Comparison of ENCODE assay signal across 8 cellular contexts in genomic region chr1:156740307-156740678, GRCh38. TPM values are rescaled to one million over a fixed set of nuclear protein-coding genes. Genes with fewer than 3 reads are reported as not detected.
DNase-seq lines count a peak whose midpoint lies in the region; ATAC-seq and TF ChIP-seq lines count a peak whose summit lies in the region.

No MANE protein-coding gene starts in this region.

- intact Hi-C loops in Panc1 (cut with micrococcal nuclease; ENCODE audit: unreplicated experiment): no loop called here

- H3K36me3 Mint-ChIP-seq in progenitor cell of endocrine pancreas (ENCODE audit: insufficient read depth): peaks cover 11% of the 10 kb centered on the region

- TF ChIP-seq CTCF in Panc1 (IDR thresholded peaks at IDR 0.05) (no peak), progenitor cell of endocrine pancreas (IDR thresholded peaks at IDR 0.05; ENCODE audit: unreplicated experiment) (no peak)

- no peaks in the 10 kb centered on the region for H3K27me3 Mint-ChIP-seq in progenitor cell of endocrine pancreas

- peak overlapping the region; percentile 79 to 96 for H3K4me3 ChIP-seq in Panc1 (ENCODE audit: low read depth in 2 of 2, low read length in 2 of 2)

- peak overlapping the region; percentile 97 for H3K4me3 Mint-ChIP-seq in progenitor cell of endocrine pancreas (ENCODE audit: low read depth)

- TSS peak; percentile 14 for BruUV-seq in Panc1 (replicated peaks; lab: Mats Ljungman, UMichigan)

- peak overlapping the region; percentile 95 for H3K27ac ChIP-seq in Panc1 (ENCODE audit: low read length)
- H3K27ac ChIP-seq in epithelial cell of prostate: peak overlapping the region; percentile 76

- H3K9me3 ChIP-seq in Panc1 (ENCODE audit: control insufficient read depth, insufficient read depth, low read depth, low read length): no peaks in the 10 kb centered on the region

- CTCF ChIA-PET in Panc1 (lab: Charles Lee): interaction anchor here (1.0 kb wide), 1 partner anchor 120 kb away, joined by 4 read pairs; no protein-coding TSS in a partner anchor

- peak overlapping the region; percentile 98 for H3K27ac Mint-ChIP-seq in progenitor cell of endocrine pancreas

- peaks cover 15% of the 10 kb centered on the region for H3K4me1 Mint-ChIP-seq in progenitor cell of endocrine pancreas (ENCODE audit: low read depth)

- H3K27me3 ChIP-seq in Panc1 (ENCODE audit: control insufficient read depth, insufficient read depth, low read length): no peaks in the 10 kb centered on the region

- in situ Hi-C loops in Panc1 (cut with HindIII; ENCODE audit: low pct_unique_long_range_greater_than_20kb, low sequenced_read_pairs): no loop called here

- DNase-seq in Panc1 (ENCODE audit: low read depth, low spot score) (no peak), epithelial cell of prostate (ENCODE audit: low read depth, low spot score) (no peak), progenitor cell of endocrine pancreas (ENCODE audit: low spot score, unreplicated experiment) (no peak), hippocampal formation (lab: John Stamatoyannopoulos, UW) (no peak)
- no peak for DNase-seq in activated CD8-positive, alpha-beta memory T cell treated with anti-CD3 and anti-CD28 coated beads for 24 hours
- DNase-seq in activated CD4-positive, alpha-beta T cell treated with anti-CD3 and anti-CD28 coated beads, Interleukin-2, amount 50 U/mL, for 1 hour: no peak

- POLR2A ChIA-PET in Panc1 (lab: Charles Lee): interaction anchor here (1.0 kb wide), 1 partner anchor 27 kb away, joined by 3 read pairs; the partner anchor contains the start of gene PRCC

- ATAC-seq in GM21381 (IDR thresholded peaks at IDR 0.05; ENCODE audit: unreplicated experiment): peak; percentile 4
- ATAC-seq in Panc1: no peak
- no peak for ATAC-seq in HG03378 (IDR thresholded peaks at IDR 0.05; ENCODE audit: unreplicated experiment)

- H3K4me1 ChIP-seq in Panc1 (ENCODE audit: control insufficient read depth, insufficient read depth, low read length): peaks cover 29% of the 10 kb centered on the region

- H3K9me3 Mint-ChIP-seq in progenitor cell of endocrine pancreas (ENCODE audit: low read depth): no peaks in the 10 kb centered on the region

- peaks cover 21% of the 10 kb centered on the region for H3K36me3 ChIP-seq in Panc1 (ENCODE audit: control insufficient read depth, insufficient read depth, low read length)

RNA-seq across cellular contexts. Expression of gene MRPL24, which starts 0.6 kb away (rescaled TPM):
- 80.4 TPM for total RNA-seq in Panc1 (2021; ENCODE audit: unreplicated experiment)
- polyA plus RNA-seq in Panc1 (2012; ENCODE audit: insufficient read length): 109 TPM
- 35.9 and 43.2 TPM in 2 replicates for total RNA-seq in progenitor cell of endocrine pancreas

RNA-seq across cellular contexts. Expression of gene HDGF, which starts 11.2 kb away (rescaled TPM):
- 325 TPM for total RNA-seq in Panc1 (2021; ENCODE audit: unreplicated experiment)
- 302 TPM for polyA plus RNA-seq in Panc1 (2012; ENCODE audit: insufficient read length)
- 280 and 288 TPM in 2 replicates for total RNA-seq in progenitor cell of endocrine pancreas

RNA-seq across cellular contexts. Expression of gene ISG20L2, which starts 11.7 kb away (rescaled TPM):
- 40.6 TPM for total RNA-seq in Panc1 (2021; ENCODE audit: unreplicated experiment)
- polyA plus RNA-seq in Panc1 (2012; ENCODE audit: insufficient read length): 26.9 TPM
- total RNA-seq in progenitor cell of endocrine pancreas: 36.9 and 38.9 TPM in 2 replicates

RNA-seq across cellular contexts. Expression of gene METTL25B, which starts 12.0 kb away (rescaled TPM):
- total RNA-seq in Panc1 (2021; ENCODE audit: unreplicated experiment) (32.8 TPM), progenitor cell of endocrine pancreas (40.0 and 42.4 TPM in 2 replicates)
- 37.7 TPM for polyA plus RNA-seq in Panc1 (2012; ENCODE audit: insufficient read length)

RNA-seq across cellular contexts. Expression of gene PRCC, which starts 27.0 kb away (rescaled TPM):
- 78.5 TPM for total RNA-seq in Panc1 (2021; ENCODE audit: unreplicated experiment)
- 61.8 TPM for polyA plus RNA-seq in Panc1 (2012; ENCODE audit: insufficient read length)
- 93.2 TPM in 2 replicates for total RNA-seq in progenitor cell of endocrine pancreas
